ENCODE assay signal across 8 cellular contexts in genomic region chr1:92953491-92953890, GRCh38. TPM values are rescaled to one million over a fixed set of nuclear protein-coding genes. Genes with fewer than 3 reads are reported as not detected.
A peak's percentile ranks its signal among the peaks of the same experiment; 100 is the strongest.
DNase-seq lines count a peak whose midpoint lies in the region; ATAC-seq and TF ChIP-seq lines count a peak whose summit lies in the region.

No MANE protein-coding gene starts in this region.

- intact Hi-C loops in activated CD4-positive, alpha-beta T cell treated with anti-CD3 and anti-CD28 coated beads, Interleukin-2, amount 10 ng/mL, durations not matched to agents 24 days and 14 days (cut with micrococcal nuclease), result loop anchor here (5.0 kb wide), 1 partner anchor 46 kb away; no protein-coding TSS in a partner anchor
- intact Hi-C loops in left lung (cut with DNase I) (no loop called here), heart right ventricle (cut with DNase I) (loop anchor here in 1 of 10 donors (5.0 kb wide), 1 partner anchor 39 kb away; no protein-coding TSS in a partner anchor)

- H3K4me1 ChIP-seq in left lung (peaks cover 0 to 20% of the 10 kb centered on the region in 2 donors), heart right ventricle (peaks cover 0 to 59% (median 30%) of the 10 kb centered on the region in 9 donors)

- TF ChIP-seq CTCF in left lung (IDR thresholded peaks at IDR 0.05), result no peak
- TF ChIP-seq CTCF in heart right ventricle (IDR thresholded peaks at IDR 0.05), result no peak

- H3K27me3 ChIP-seq in left lung, result no peaks in the 10 kb centered on the region
- no peaks in the 10 kb centered on the region for H3K27me3 ChIP-seq in heart right ventricle

- peak; percentile 88 for DNase-seq in activated CD4-positive, alpha-beta T cell treated with anti-CD3 and anti-CD28 coated beads, Interleukin-2, amount 10 ng/mL, durations not matched to agents 24 days and 14 days
- DNase-seq in activated CD4-positive, alpha-beta T cell treated with anti-CD3 and anti-CD28 coated beads, Interleukin-2, amount 50 U/mL, for 1 hour, result no peak
- DNase-seq in RPMI8226, result peak; percentile 71
- no peak for DNase-seq in stimulated activated naive B cell treated with anti-CD40 and anti-IgM and Interleukin-4, amounts not matched to agents 10 μg/mL and 1 μg/mL and 100 μg/mL, for 72 hours
- DNase-seq in left lung, result no peak
- no peak for DNase-seq in epidermal melanocyte (ENCODE audit: insufficient read length, low spot score)
- DNase-seq in heart right ventricle, result no peak

- ATAC-seq in HG02973 (IDR thresholded peaks at IDR 0.05; ENCODE audit: unreplicated experiment) (peak; percentile 64), left lung (no peak), heart right ventricle (no peak)
- ATAC-seq in stimulated activated naive B cell treated with anti-CD40 and anti-IgM and Interleukin-4, amounts not matched to agents 10 μg/mL and 1 μg/mL and 100 μg/mL, for 72 hours (replicated peaks), result peak; percentile 74 to 76

- H3K27me3 Mint-ChIP-seq in activated CD4-positive, alpha-beta T cell treated with anti-CD3 and anti-CD28 coated beads, Interleukin-2, amount 10 ng/mL, durations not matched to agents 24 days and 14 days, result no peaks in the 10 kb centered on the region
- H3K27me3 Mint-ChIP-seq in stimulated activated naive B cell treated with anti-CD40 and anti-IgM and Interleukin-4, amounts not matched to agents 10 μg/mL and 1 μg/mL and 100 μg/mL, for 72 hours, result no peaks in the 10 kb centered on the region

- H3K9me3 Mint-ChIP-seq in activated CD4-positive, alpha-beta T cell treated with anti-CD3 and anti-CD28 coated beads, Interleukin-2, amount 10 ng/mL, durations not matched to agents 24 days and 14 days, result no peaks in the 10 kb centered on the region
- no peaks in the 10 kb centered on the region for H3K9me3 Mint-ChIP-seq in stimulated activated naive B cell treated with anti-CD40 and anti-IgM and Interleukin-4, amounts not matched to agents 10 μg/mL and 1 μg/mL and 100 μg/mL, for 72 hours

- H3K9me3 ChIP-seq in left lung (no peaks in the 10 kb centered on the region), heart right ventricle (no peaks in the 10 kb centered on the region)

- peak overlapping the region; percentile 54 for H3K4me3 Mint-ChIP-seq in activated CD4-positive, alpha-beta T cell treated with anti-CD3 and anti-CD28 coated beads, Interleukin-2, amount 10 ng/mL, durations not matched to agents 24 days and 14 days
- peak overlapping the region; percentile 0 to 20 for H3K4me3 Mint-ChIP-seq in stimulated activated naive B cell treated with anti-CD40 and anti-IgM and Interleukin-4, amounts not matched to agents 10 μg/mL and 1 μg/mL and 100 μg/mL, for 72 hours

- H3K4me3 ChIP-seq in left lung (no peak overlapping the region), heart right ventricle (no peak overlapping the region)

- peak overlapping the region; percentile 76 for H3K27ac Mint-ChIP-seq in activated CD4-positive, alpha-beta T cell treated with anti-CD3 and anti-CD28 coated beads, Interleukin-2, amount 10 ng/mL, durations not matched to agents 24 days and 14 days
- H3K27ac Mint-ChIP-seq in stimulated activated naive B cell treated with anti-CD40 and anti-IgM and Interleukin-4, amounts not matched to agents 10 μg/mL and 1 μg/mL and 100 μg/mL, for 72 hours, result no peak overlapping the region

- peaks cover 52% of the 10 kb centered on the region for H3K4me1 Mint-ChIP-seq in activated CD4-positive, alpha-beta T cell treated with anti-CD3 and anti-CD28 coated beads, Interleukin-2, amount 10 ng/mL, durations not matched to agents 24 days and 14 days
- peaks cover 36 to 43% of the 10 kb centered on the region in 2 donors for H3K4me1 Mint-ChIP-seq in stimulated activated naive B cell treated with anti-CD40 and anti-IgM and Interleukin-4, amounts not matched to agents 10 μg/mL and 1 μg/mL and 100 μg/mL, for 72 hours

- H3K27ac ChIP-seq in left lung (no peak overlapping the region), heart right ventricle (peak overlapping the region in 1 of 10 donors; percentile 48)

- 76 to 79% methylated on average over 3 of the region's 3 CpGs for WGBS in heart right ventricle, 2 donors

- H3K36me3 ChIP-seq in left lung, result no peaks in the 10 kb centered on the region
- no peaks in the 10 kb centered on the region for H3K36me3 ChIP-seq in heart right ventricle

- H3K36me3 Mint-ChIP-seq in activated CD4-positive, alpha-beta T cell treated with anti-CD3 and anti-CD28 coated beads, Interleukin-2, amount 10 ng/mL, durations not matched to agents 24 days and 14 days (ENCODE audit: low read depth), result peaks cover 10% of the 10 kb centered on the region
- peaks cover 8 to 19% of the 10 kb centered on the region in 2 donors for H3K36me3 Mint-ChIP-seq in stimulated activated naive B cell treated with anti-CD40 and anti-IgM and Interleukin-4, amounts not matched to agents 10 μg/mL and 1 μg/mL and 100 μg/mL, for 72 hours

RNA-seq across cellular contexts. Expression of gene DIPK1A, which starts 7.8 kb away (rescaled TPM):
- total RNA-seq in activated CD4-positive, alpha-beta T cell treated with anti-CD3 and anti-CD28 coated beads, Interleukin-2, amount 10 ng/mL, durations not matched to agents 24 days and 14 days, result 18.8 and 19.7 TPM in 2 replicates
- 10 to 100 TPM in 1 of 2 donors, 1 to 10 TPM in 1; 6.8 to 10.8 TPM for total RNA-seq in left lung
- 1 to 10 TPM; 4.5 to 8.5 (median 6.4) TPM for total RNA-seq in heart right ventricle
- polyA plus RNA-seq in heart right ventricle, result 1 to 10 TPM; 3.4 to 4.5 TPM

Comparison
In these comparisons a context has a peak if more than half of its experiments do, and no peak if none do; other contexts are left out.
1. DNase-seq: peak in activated CD4-positive, alpha-beta T cell treated with anti-CD3 and anti-CD28 coated beads, Interleukin-2, amount 10 ng/mL, durations not matched to agents 24 days and 14 days (single experiment) and RPMI8226 (single experiment); none in activated CD4-positive, alpha-beta T cell treated with anti-CD3 and anti-CD28 coated beads, Interleukin-2, amount 50 U/mL, for 1 hour (single experiment), stimulated activated naive B cell treated with anti-CD40 and anti-IgM and Interleukin-4, amounts not matched to agents 10 μg/mL and 1 μg/mL and 100 μg/mL, for 72 hours (single experiment), left lung (0 of 2), epidermal melanocyte (single experiment) and heart right ventricle (0 of 2).
2. ATAC-seq: peak in HG02973 (single experiment) and stimulated activated naive B cell treated with anti-CD40 and anti-IgM and Interleukin-4, amounts not matched to agents 10 μg/mL and 1 μg/mL and 100 μg/mL, for 72 hours (2 of 2); none in left lung (single experiment) and heart right ventricle (0 of 8).